ENCODE assay signal across 16 cellular contexts in the genomic region with DNA sequence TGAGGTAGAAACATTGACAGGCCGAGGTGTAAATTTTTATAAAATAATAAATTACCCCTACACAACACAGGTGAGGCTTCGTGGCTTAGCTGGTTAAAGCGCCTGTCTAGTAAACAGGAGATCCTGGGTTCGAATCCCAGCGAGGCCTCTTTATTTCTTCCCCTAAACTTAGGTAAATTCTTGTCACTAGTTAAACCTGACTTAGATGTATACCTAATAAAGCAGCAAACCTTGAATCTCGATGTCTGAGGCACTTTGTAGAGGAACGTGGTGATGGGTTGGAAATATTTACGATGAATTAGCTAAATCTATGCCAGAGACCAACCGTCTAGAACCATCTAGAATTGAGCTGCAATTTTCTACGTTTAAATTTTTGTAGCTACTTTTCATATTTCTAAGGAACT.
DNase-seq lines count a peak whose midpoint lies in the region; FAIRE-seq and TF ChIP-seq lines count a peak whose summit lies in the region.
"Had no signal": no experiment of that assay in that cellular context is flagged by ENCODE, and none has a peak within 500 bp of the region (broad histone marks: within the 10 kb centered on the region; RNA-seq: fewer than 3 reads in every experiment).

No MANE protein-coding gene starts in this region.

- CTCF ChIA-PET in activated CD4-positive, alpha-beta memory T cell treated with anti-CD3 and anti-CD28 coated beads for 36 hours (lab: Charles Lee), result interaction anchor here (0.7 kb wide), 1 partner anchor 26 kb away, joined by 3 read pairs; no protein-coding TSS in a partner anchor
- CTCF ChIA-PET in activated CD4-positive, alpha-beta memory T cell treated with anti-CD3 and anti-CD28 coated beads, Interleukin-2, amount 10 ng/mL, durations not matched to agents 7 days and 5 days (lab: Charles Lee), result no interaction called here
- CTCF ChIA-PET in RWPE1 (lab: Yijun Ruan, JAX), result interaction anchor here (0.5 to 0.6 kb wide), 2 partner anchors 45 to 138 kb away, joined by 3 to 5 read pairs; a partner anchor contains a TSS

- H3K4me1 ChIP-seq in small intestine (ENCODE audit: control insufficient read depth in 2 of 2, insufficient read depth in 1 of 2, low read depth in 1 of 2, low read length in 1 of 2) (no peaks in the 10 kb centered on the region), prostate gland (replicated peaks) (no peaks in the 10 kb centered on the region)

- TF ChIP-seq CTCF in RWPE1 (conservative IDR thresholded peaks at IDR 0.05; ENCODE audit: low read depth) (no peak), prostate gland (IDR thresholded peaks at IDR 0.05) (no peak)

- peak; percentile 20 for DNase-seq in activated CD4-positive, alpha-beta memory T cell treated with anti-CD3 and anti-CD28 coated beads for 36 hours
- DNase-seq in activated CD4-positive, alpha-beta memory T cell treated with anti-CD3 and anti-CD28 coated beads, Interleukin-2, amount 10 ng/mL, durations not matched to agents 7 days and 5 days, result no peak
- DNase-seq in HT1080 (ENCODE audit: low read depth) (peak; percentile 79), RWPE1 (ENCODE audit: low spot score) (peak; percentile 15), iris pigment epithelial cell (ENCODE audit: low read depth) (peak; percentile 42), small intestine (no peak), nucleus accumbens (lab: John Stamatoyannopoulos, UW) (no peak), prostate gland (ENCODE audit: low spot score) (no peak)
- DNase-seq: foreskin fibroblast, MV-4-11, NCI-H345, posterior cingulate gyrus, SIG-M5, T1000 had no signal

- no peaks in the 10 kb centered on the region for H3K9me3 Mint-ChIP-seq in activated CD4-positive, alpha-beta memory T cell treated with anti-CD3 and anti-CD28 coated beads for 36 hours
- H3K9me3 Mint-ChIP-seq in activated CD4-positive, alpha-beta memory T cell treated with anti-CD3 and anti-CD28 coated beads, Interleukin-2, amount 10 ng/mL, durations not matched to agents 7 days and 5 days, result no peaks in the 10 kb centered on the region

- no peak for FAIRE-seq in small intestine (lab: Jason Lieb, UNC)
- FAIRE-seq: GM12891, islet of Langerhans had no signal

- intact Hi-C loops in activated CD4-positive, alpha-beta memory T cell treated with anti-CD3 and anti-CD28 coated beads for 36 hours (cut with micrococcal nuclease), result no loop called here
- intact Hi-C loops in prostate gland (cut with DNase I), result no loop called here

- H3K27me3 ChIP-seq in small intestine (ENCODE audit: control insufficient read depth in 2 of 2, insufficient read depth in 2 of 2, low read length in 2 of 2), result peaks cover 0 to 7% of the 10 kb centered on the region in 2 donors
- H3K27me3 ChIP-seq in prostate gland (replicated peaks; ENCODE audit: insufficient read depth), result peaks cover 8% of the 10 kb centered on the region

- H3K27ac ChIP-seq in RWPE1 (no peak overlapping the region), small intestine (ENCODE audit: low read depth in 1 of 2, low read length in 1 of 2) (no peak overlapping the region), prostate gland (no peak overlapping the region)

- no peaks in the 10 kb centered on the region for H3K9me3 ChIP-seq in small intestine (ENCODE audit: control insufficient read depth, low read depth)
- H3K9me3 ChIP-seq in prostate gland, result no peaks in the 10 kb centered on the region

- H3K4me3 Mint-ChIP-seq in activated CD4-positive, alpha-beta memory T cell treated with anti-CD3 and anti-CD28 coated beads for 36 hours, result no peak overlapping the region
- H3K4me3 Mint-ChIP-seq in activated CD4-positive, alpha-beta memory T cell treated with anti-CD3 and anti-CD28 coated beads, Interleukin-2, amount 10 ng/mL, durations not matched to agents 7 days and 5 days, result no peak overlapping the region

- POLR2A ChIA-PET in activated CD4-positive, alpha-beta memory T cell treated with anti-CD3 and anti-CD28 coated beads for 36 hours (lab: Charles Lee), result no interaction called here
- POLR2A ChIA-PET in activated CD4-positive, alpha-beta memory T cell treated with anti-CD3 and anti-CD28 coated beads, Interleukin-2, amount 10 ng/mL, durations not matched to agents 7 days and 5 days (lab: Charles Lee), result no interaction called here
- POLR2A ChIA-PET in RWPE1 (lab: Yijun Ruan, JAX; ENCODE audit: low non-redundant PET), result no interaction called here

- no peak for TF ChIP-seq POLR2A in prostate gland (IDR thresholded peaks at IDR 0.05)

- no peak overlapping the region for H3K27ac Mint-ChIP-seq in activated CD4-positive, alpha-beta memory T cell treated with anti-CD3 and anti-CD28 coated beads for 36 hours
- no peak overlapping the region for H3K27ac Mint-ChIP-seq in activated CD4-positive, alpha-beta memory T cell treated with anti-CD3 and anti-CD28 coated beads, Interleukin-2, amount 10 ng/mL, durations not matched to agents 7 days and 5 days

- peaks cover 46% of the 10 kb centered on the region for H3K27me3 Mint-ChIP-seq in activated CD4-positive, alpha-beta memory T cell treated with anti-CD3 and anti-CD28 coated beads for 36 hours
- peaks cover 47% of the 10 kb centered on the region for H3K27me3 Mint-ChIP-seq in activated CD4-positive, alpha-beta memory T cell treated with anti-CD3 and anti-CD28 coated beads, Interleukin-2, amount 10 ng/mL, durations not matched to agents 7 days and 5 days

- no peaks in the 10 kb centered on the region for H3K36me3 ChIP-seq in small intestine (ENCODE audit: control insufficient read depth in 2 of 2, insufficient read depth in 2 of 2, low read length in 2 of 2)
- no peaks in the 10 kb centered on the region for H3K36me3 ChIP-seq in prostate gland

- H3K4me3 ChIP-seq in small intestine (ENCODE audit: low read depth in 1 of 2, low read length in 2 of 2), result no peak overlapping the region
- no peak overlapping the region for H3K4me3 ChIP-seq in prostate gland

- no peaks in the 10 kb centered on the region for H3K4me1 Mint-ChIP-seq in activated CD4-positive, alpha-beta memory T cell treated with anti-CD3 and anti-CD28 coated beads for 36 hours (ENCODE audit: low read depth)
- H3K4me1 Mint-ChIP-seq in activated CD4-positive, alpha-beta memory T cell treated with anti-CD3 and anti-CD28 coated beads, Interleukin-2, amount 10 ng/mL, durations not matched to agents 7 days and 5 days, result peaks cover 3% of the 10 kb centered on the region

- H3K36me3 Mint-ChIP-seq in activated CD4-positive, alpha-beta memory T cell treated with anti-CD3 and anti-CD28 coated beads for 36 hours, result no peaks in the 10 kb centered on the region
- H3K36me3 Mint-ChIP-seq in activated CD4-positive, alpha-beta memory T cell treated with anti-CD3 and anti-CD28 coated beads, Interleukin-2, amount 10 ng/mL, durations not matched to agents 7 days and 5 days (ENCODE audit: low read depth), result no peaks in the 10 kb centered on the region

- WGBS in small intestine, 3 donors, result 56 to 68% (median 59%) methylated on average over 10 of the region's 10 CpGs
- 60% methylated on average over 10 of the region's 10 CpGs for WGBS in prostate gland

Comparison
In these comparisons a context has a peak if more than half of its experiments do, and no peak if none do; other contexts are left out.
1. DNase-seq: peak in activated CD4-positive, alpha-beta memory T cell treated with anti-CD3 and anti-CD28 coated beads for 36 hours (single experiment), HT1080 (single experiment), RWPE1 (single experiment) and iris pigment epithelial cell (single experiment); none in activated CD4-positive, alpha-beta memory T cell treated with anti-CD3 and anti-CD28 coated beads, Interleukin-2, amount 10 ng/mL, durations not matched to agents 7 days and 5 days (single experiment), small intestine (single experiment), nucleus accumbens (0 of 56) and prostate gland (single experiment).